In genomic region chr19:38949580-38950367, GRCh38 we compare ENCODE assay signal across 8 cellular contexts. TPM values are rescaled to one million over a fixed set of nuclear protein-coding genes. Genes with fewer than 3 reads are reported as not detected.
A peak's percentile ranks its signal among the peaks of the same experiment; 100 is the strongest.
DNase-seq lines count a peak whose midpoint lies in the region; ATAC-seq and TF ChIP-seq lines count a peak whose summit lies in the region.

No MANE protein-coding gene starts in this region.

- H3K79me2 ChIP-seq in Karpas-422 (ENCODE audit: low read length): no peaks in the 10 kb centered on the region

- H3K4me3 ChIP-seq in BJ (ENCODE audit: low read depth, low read length): peak overlapping the region; percentile 31
- peak overlapping the region; percentile 35 to 42 for H3K4me3 ChIP-seq in cardiac fibroblast (replicated peaks in 1 of 2; ENCODE audit: low read depth in 2 of 2, low read length in 2 of 2)
- H3K4me3 ChIP-seq in iPS-20b (ENCODE audit: low read length): peak overlapping the region; percentile 71
- peak overlapping the region; percentile 10 to 41 (median 24) for H3K4me3 ChIP-seq in skin epidermis
- H3K4me3 ChIP-seq in Karpas-422 (ENCODE audit: low read length): no peak overlapping the region

- H3K36me3 ChIP-seq in BJ (ENCODE audit: control insufficient read depth, insufficient read depth, low read length) (peaks cover 7% of the 10 kb centered on the region), iPS-20b (ENCODE audit: insufficient read depth, low read depth, low read length) (no peaks in the 10 kb centered on the region), Karpas-422 (ENCODE audit: insufficient read depth, low read length) (no peaks in the 10 kb centered on the region)

- no peaks in the 10 kb centered on the region for H3K9me3 ChIP-seq in iPS-20b (ENCODE audit: insufficient read depth, low read depth, low read length)
- no peaks in the 10 kb centered on the region for H3K9me3 ChIP-seq in Karpas-422 (ENCODE audit: low read length)

- H2AFZ ChIP-seq in Karpas-422 (ENCODE audit: low read length): no peak overlapping the region

- no peak overlapping the region for H3K27ac ChIP-seq in iPS-20b (ENCODE audit: low read length)
- H3K27ac ChIP-seq in skin epidermis: peak overlapping the region in 1 of 21 experiments; percentile 26
- no peak overlapping the region for H3K27ac ChIP-seq in Karpas-422 (ENCODE audit: low read length)

- DNase-seq in BJ (ENCODE audit: low read depth): no peak
- DNase-seq in HUDEP-2 (lab: John Stamatoyannopoulos, UW; ENCODE audit: unreplicated experiment in 76 of 76): peak in 68 of 76 experiments; percentile 18 to 91 (median 74)
- DNase-seq in cardiac fibroblast (ENCODE audit: low read depth in 2 of 2): peak; percentile 68 to 82
- no peak for DNase-seq in LoVo (ENCODE audit: low spot score)
- DNase-seq in Karpas-422: no peak

- no peak overlapping the region for H3K4me2 ChIP-seq in Karpas-422 (ENCODE audit: low read depth, low read length, poor library complexity, severe bottlenecking)

- H3K4me1 ChIP-seq in iPS-20b (ENCODE audit: insufficient read depth, low read length): no peaks in the 10 kb centered on the region
- H3K4me1 ChIP-seq in Karpas-422 (ENCODE audit: low read length): no peaks in the 10 kb centered on the region

- no peaks in the 10 kb centered on the region for H3K9me2 ChIP-seq in Karpas-422 (replicated peaks; ENCODE audit: insufficient read depth, low read length)

- H4K20me1 ChIP-seq in Karpas-422 (ENCODE audit: insufficient read depth, low read depth, low read length): no peaks in the 10 kb centered on the region

- H3K27me3 ChIP-seq in BJ (ENCODE audit: control insufficient read depth, insufficient read depth, low read length) (no peaks in the 10 kb centered on the region), iPS-20b (ENCODE audit: insufficient read depth, low read length) (no peaks in the 10 kb centered on the region; the same call in 1 of the 2 replicates), Karpas-422 (ENCODE audit: low read length) (no peaks in the 10 kb centered on the region)

- ATAC-seq in activated CD4-positive, CD25-positive, alpha-beta regulatory T cell treated with anti-CD3 and anti-CD28 coated beads, Interleukin-2, amount 50 U/mL, for 24 hours: peak; percentile 91 to 93

- CTCF ChIA-PET in BJ (lab: Yijun Ruan, JAX): interaction anchor here (1.7 kb wide), 1 partner anchor 19 kb away, joined by 8 read pairs; the partner anchor contains the start of genes MRPS12 and SARS2

- no peak for TF ChIP-seq CTCF in BJ (IDR thresholded peaks at IDR 0.05; ENCODE audit: insufficient read depth, low read depth, low read length)
- no peak for TF ChIP-seq CTCF in cardiac fibroblast (IDR thresholded peaks at IDR 0.05; ENCODE audit: low read depth, low read length)

- H3K9ac ChIP-seq in iPS-20b (ENCODE audit: low read depth, low read length): peak overlapping the region; percentile 59; the same call in 1 of the 2 replicates
- H3K9ac ChIP-seq in Karpas-422 (ENCODE audit: low read length): no peak overlapping the region

- POLR2A ChIA-PET in BJ (lab: Charles Lee): interaction anchor here (0.6 kb wide), 1 partner anchor 51 kb away, joined by 3 read pairs; no protein-coding TSS in a partner anchor

RNA-seq across cellular contexts. Expression of gene MRPS12, which starts 19.0 kb away (rescaled TPM):
- polyA plus RNA-seq in BJ (2011; rRNA removed): 32.0 and 49.3 TPM in 2 replicates
- 9.1 and 14.6 TPM in 2 replicates for polyA minus RNA-seq in BJ (2011; rRNA and poly(A)+ RNA removed)
- 46.7 and 71.2 TPM in 2 replicates for total RNA-seq in Karpas-422 (2014; rRNA removed; shearing (Covaris generic); ENCODE audit: low replicate concordance)

RNA-seq across cellular contexts. Expression of gene SARS2, which starts 19.2 kb away (rescaled TPM):
- 15.4 and 26.1 TPM in 2 replicates for polyA plus RNA-seq in BJ (2011; rRNA removed)
- 15.5 and 21.5 TPM in 2 replicates for polyA minus RNA-seq in BJ (2011; rRNA and poly(A)+ RNA removed)
- 16.8 and 38.2 TPM in 2 replicates for total RNA-seq in Karpas-422 (2014; rRNA removed; shearing (Covaris generic); ENCODE audit: low replicate concordance)

RNA-seq across cellular contexts. Expression of gene FBXO17, which starts 25.8 kb away (rescaled TPM):
- polyA plus RNA-seq in BJ (2011; rRNA removed): 14.5 and 19.5 TPM in 2 replicates
- 4.6 and 5.6 TPM in 2 replicates for polyA minus RNA-seq in BJ (2011; rRNA and poly(A)+ RNA removed)
- total RNA-seq in Karpas-422 (2014; rRNA removed; shearing (Covaris generic); ENCODE audit: low replicate concordance): not detected in 2 replicates

RNA-seq across cellular contexts. Expression of gene CCER2, which starts 37.8 kb away (rescaled TPM):
- not detected in 2 replicates for polyA plus RNA-seq in BJ (2011; rRNA removed)
- polyA minus RNA-seq in BJ (2011; rRNA and poly(A)+ RNA removed): not detected in 2 replicates
- total RNA-seq in Karpas-422 (2014; rRNA removed; shearing (Covaris generic); ENCODE audit: low replicate concordance): 3.1 TPM in 1 of 2 replicates, not detected in the other

RNA-seq across cellular contexts. Expression of gene NFKBIB, which starts 50.0 kb away (rescaled TPM):
- polyA plus RNA-seq in BJ (2011; rRNA removed): 12.8 and 20.6 TPM in 2 replicates
- 2.6 and 4.3 TPM in 2 replicates for polyA minus RNA-seq in BJ (2011; rRNA and poly(A)+ RNA removed)
- total RNA-seq in Karpas-422 (2014; rRNA removed; shearing (Covaris generic); ENCODE audit: low replicate concordance): 13.5 and 18.7 TPM in 2 replicates

Comparison
In these comparisons a context has a peak if more than half of its experiments do, and no peak if none do; other contexts are left out.
1. DNase-seq: peak in HUDEP-2 (68 of 76) and cardiac fibroblast (2 of 2); none in BJ (single experiment), LoVo (single experiment) and Karpas-422 (single experiment).